ENCODE assay signal across 8 cellular contexts in the genomic region with DNA sequence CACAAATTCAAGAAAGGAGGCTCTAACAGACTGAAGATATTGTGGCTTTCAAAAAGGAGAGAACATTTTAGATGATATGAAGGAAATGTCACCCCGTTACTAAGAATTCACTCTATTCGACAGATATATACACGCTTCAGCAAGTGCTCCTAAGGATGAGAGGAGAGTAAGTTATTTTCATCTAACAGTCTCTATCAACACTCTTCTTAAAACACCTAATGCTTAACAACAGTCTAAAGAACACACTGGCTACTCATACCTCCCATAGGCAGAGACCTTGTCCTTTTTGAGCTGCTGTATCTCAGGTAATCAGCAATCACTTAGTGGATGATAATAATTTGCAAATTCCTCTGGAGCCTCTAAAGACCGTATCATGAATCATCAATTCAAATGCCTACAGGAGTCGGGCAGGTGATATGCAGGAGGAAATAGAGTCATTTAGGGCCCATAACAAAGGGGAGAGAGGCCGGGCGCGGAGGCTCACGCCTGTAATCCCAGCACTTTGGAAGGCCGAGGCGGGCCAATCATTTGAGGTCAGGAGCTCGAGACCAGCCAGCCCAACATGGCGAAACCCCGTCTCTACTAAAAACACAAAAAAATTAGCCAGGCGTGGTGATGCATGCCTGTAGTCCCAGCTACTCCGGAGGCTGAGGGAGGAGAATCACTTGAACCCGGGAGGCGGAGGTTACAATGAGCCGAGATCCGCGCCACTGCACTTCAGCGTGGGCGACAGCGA. TPM values are rescaled to one million over a fixed set of nuclear protein-coding genes. Genes with fewer than 3 reads are reported as not detected.
A peak's percentile ranks its signal among the peaks of the same experiment; 100 is the strongest.
DNase-seq lines count a peak whose midpoint lies in the region; ATAC-seq and TF ChIP-seq lines count a peak whose summit lies in the region.

No MANE protein-coding gene starts in this region.

- peak; percentile 1 for ATAC-seq in HG03159 (IDR thresholded peaks at IDR 0.05; ENCODE audit: unreplicated experiment)

- no peak for TF ChIP-seq CTCF in SU-DHL-6 (IDR thresholded peaks at IDR 0.05; ENCODE audit: insufficient read depth, low read length, poor library complexity, severe bottlenecking)

- H2AFZ ChIP-seq in SU-DHL-6 (ENCODE audit: low read depth, low read length, severe bottlenecking): peak overlapping the region; percentile 96

- H3K79me2 ChIP-seq in SU-DHL-6 (ENCODE audit: insufficient read depth, low read length): no peaks in the 10 kb centered on the region; the same call in 1 of the 2 replicates

- WGBS in thymus: 23% methylated on average over 24 of the region's 24 CpGs

- no peaks in the 10 kb centered on the region for H4K20me1 ChIP-seq in SU-DHL-6 (ENCODE audit: low read depth, low read length)

- H3K27me3 ChIP-seq in SU-DHL-6 (ENCODE audit: low read length) (no peaks in the 10 kb centered on the region), mononuclear cell (ENCODE audit: insufficient read depth, low read length) (no peaks in the 10 kb centered on the region), thymus (ENCODE audit: control insufficient read depth, insufficient read depth) (no peaks in the 10 kb centered on the region)

- peaks cover 5% of the 10 kb centered on the region for H3F3A ChIP-seq in SU-DHL-6 (ENCODE audit: insufficient read depth)

- H3K9me3 ChIP-seq in SU-DHL-6 (ENCODE audit: insufficient read depth, low read length): no peaks in the 10 kb centered on the region
- no peaks in the 10 kb centered on the region for H3K9me3 ChIP-seq in mononuclear cell (ENCODE audit: low read depth, low read length)
- H3K9me3 ChIP-seq in thymus (ENCODE audit: control insufficient read depth): no peaks in the 10 kb centered on the region

- no peaks in the 10 kb centered on the region for H3K9me2 ChIP-seq in SU-DHL-6 (replicated peaks; ENCODE audit: insufficient read depth, low read length)

- no peaks in the 10 kb centered on the region for H3K36me3 ChIP-seq in SU-DHL-6 (ENCODE audit: low read length)
- H3K36me3 ChIP-seq in thymus (ENCODE audit: control insufficient read depth, insufficient read depth): no peaks in the 10 kb centered on the region

- H3K27ac ChIP-seq in SU-DHL-6 (ENCODE audit: low read depth, low read length) (no peak overlapping the region), thymus (ENCODE audit: low read depth) (no peak overlapping the region)

- DNase-seq in activated effector memory CD4-positive, alpha-beta T cell treated with anti-CD3 and anti-CD28 coated beads, Interleukin-2, amount 50 U/mL, for 16 hours: peak; percentile 68
- DNase-seq in activated effector memory CD4-positive, alpha-beta T cell treated with Interleukin-2 at 50 U/mL for 16 hours: no peak
- DNase-seq in dermis blood vessel endothelial cell (peak; percentile 48), AG08396 (ENCODE audit: low spot score) (no peak)

- H3K4me3 ChIP-seq in SU-DHL-6 (ENCODE audit: insufficient read depth, low read length, poor library complexity, severe bottlenecking) (peak overlapping the region; percentile 73), mononuclear cell (ENCODE audit: low read length) (peak overlapping the region; percentile 95), thymus (ENCODE audit: low read length) (peak overlapping the region; percentile 93)

- H3K4me1 ChIP-seq in mononuclear cell (ENCODE audit: insufficient read depth, low read length) (peaks cover 42% of the 10 kb centered on the region), thymus (ENCODE audit: control insufficient read depth, insufficient read depth, low read length) (peaks cover 21% of the 10 kb centered on the region)

- peak overlapping the region; percentile 64 for H3K4me2 ChIP-seq in SU-DHL-6 (ENCODE audit: low read depth, low read length, poor library complexity, severe bottlenecking)

- H3K9ac ChIP-seq in SU-DHL-6 (ENCODE audit: low read length): peak overlapping the region; percentile 77

RNA-seq across cellular contexts. Expression of a gene that starts 1.3 kb away (rescaled TPM):
- total RNA-seq in dermis blood vessel endothelial cell (23.5 and 31.8 TPM in 2 replicates), mononuclear cell (11.8 TPM)
- polyA plus RNA-seq in thymus: 28.6 TPM

RNA-seq across cellular contexts. Expression of a gene that starts 45.2 kb away (rescaled TPM):
- total RNA-seq in dermis blood vessel endothelial cell: 40.2 and 70.1 TPM in 2 replicates
- 89.3 TPM for total RNA-seq in mononuclear cell
- 32.8 TPM for polyA plus RNA-seq in thymus

Comparison
In these comparisons a context has a peak if more than half of its experiments do, and no peak if none do; other contexts are left out.
1. DNase-seq: peak in activated effector memory CD4-positive, alpha-beta T cell treated with anti-CD3 and anti-CD28 coated beads, Interleukin-2, amount 50 U/mL, for 16 hours (single experiment) and dermis blood vessel endothelial cell (single experiment); none in activated effector memory CD4-positive, alpha-beta T cell treated with Interleukin-2 at 50 U/mL for 16 hours (single experiment) and AG08396 (single experiment).
2. Peak in every context shown above with its lines, with median percentiles within 50 percentile points of each other: H3K4me3 ChIP-seq.